Comparison of ENCODE assay signal across 8 cellular contexts in the genomic region with DNA sequence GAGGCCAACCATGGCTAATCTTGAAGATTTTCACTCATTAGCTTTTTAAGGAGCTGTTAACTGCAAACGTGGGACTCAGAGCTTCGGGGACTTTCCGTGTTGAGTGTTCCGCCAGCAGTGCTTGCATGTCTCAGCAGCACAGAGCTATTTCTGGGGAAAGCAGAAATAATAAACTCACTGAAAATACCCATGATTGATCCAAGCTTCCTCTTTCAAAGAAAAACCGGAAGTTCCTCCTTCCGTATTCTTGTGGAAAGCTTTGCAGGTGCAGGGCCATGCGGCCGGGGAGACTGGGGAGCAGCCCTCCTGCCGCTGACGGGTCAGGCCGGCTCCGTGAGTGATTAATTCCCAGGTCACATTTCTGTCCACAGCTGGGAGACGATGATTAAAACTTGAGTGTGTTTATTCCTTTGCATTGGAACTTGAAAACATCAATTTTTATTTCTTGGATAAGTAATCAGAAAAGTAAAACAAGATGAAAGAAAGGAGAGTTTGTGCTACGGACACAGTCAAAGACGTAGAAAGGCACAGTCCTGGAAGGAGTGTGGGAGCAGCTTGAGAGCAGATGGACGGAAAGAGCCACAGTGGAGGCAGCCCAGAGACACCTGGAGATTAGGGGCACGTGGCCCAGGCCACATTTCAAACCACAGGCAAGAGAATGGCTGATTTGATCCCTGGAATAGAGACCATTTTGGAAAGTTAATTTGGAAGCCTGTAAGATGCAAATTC. TPM values are rescaled to one million over a fixed set of nuclear protein-coding genes. Genes with fewer than 3 reads are reported as not detected.
DNase-seq lines count a peak whose midpoint lies in the region; ATAC-seq and TF ChIP-seq lines count a peak whose summit lies in the region.

No MANE protein-coding gene starts in this region.

- peak; percentile 18 to 53 (median 51) for DNase-seq in Peyer's patch
- peak; percentile 81 for DNase-seq in medulla oblongata (ENCODE audit: extremely low spot score)
- no peak for DNase-seq in retina
- no peak for DNase-seq in Caco-2

- TF ChIP-seq POLR2A in Peyer's patch (IDR thresholded peaks at IDR 0.05), result no peak

- H3K27me3 ChIP-seq in Peyer's patch (no peaks in the 10 kb centered on the region), Caco-2 (replicated peaks; ENCODE audit: control insufficient read depth, insufficient read depth, low read length) (no peaks in the 10 kb centered on the region)

- H3K4me3 ChIP-seq in Peyer's patch (no peak overlapping the region), Caco-2 (ENCODE audit: low read depth, low read length) (no peak overlapping the region)

- intact Hi-C loops in Caco-2 (cut with micrococcal nuclease; ENCODE audit: unreplicated experiment), result no loop called here

- no peak overlapping the region for H3K4me3 Mint-ChIP-seq in activated T-helper 17 cell treated with anti-CD3 and anti-CD28 coated beads, Interleukin-2, amount 50 U/mL, for 72 hours
- no peak overlapping the region for H3K4me3 Mint-ChIP-seq in Caco-2 (ENCODE audit: unreplicated experiment)

- no peaks in the 10 kb centered on the region for H3K9me3 ChIP-seq in Peyer's patch
- H3K9me3 ChIP-seq in Caco-2, result no peaks in the 10 kb centered on the region

- CTCF ChIA-PET in Caco-2 (lab: Charles Lee), result no interaction called here

- peaks cover 0 to 12% (median 0%) of the 10 kb centered on the region in 4 donors for H3K4me1 ChIP-seq in Peyer's patch
- no peaks in the 10 kb centered on the region for H3K4me1 ChIP-seq in Caco-2

- no peaks in the 10 kb centered on the region for H3K4me1 Mint-ChIP-seq in activated T-helper 17 cell treated with anti-CD3 and anti-CD28 coated beads, Interleukin-2, amount 50 U/mL, for 72 hours
- no peaks in the 10 kb centered on the region for H3K4me1 Mint-ChIP-seq in Caco-2 (ENCODE audit: low read depth, unreplicated experiment)

- H3K9me3 Mint-ChIP-seq in activated T-helper 17 cell treated with anti-CD3 and anti-CD28 coated beads, Interleukin-2, amount 50 U/mL, for 72 hours, result no peaks in the 10 kb centered on the region
- H3K9me3 Mint-ChIP-seq in Caco-2 (ENCODE audit: unreplicated experiment), result no peaks in the 10 kb centered on the region

- no peaks in the 10 kb centered on the region for H3K36me3 ChIP-seq in Peyer's patch
- no peaks in the 10 kb centered on the region for H3K36me3 ChIP-seq in Caco-2 (ENCODE audit: control insufficient read depth, insufficient read depth, low read length)

- POLR2A ChIA-PET in Caco-2 (lab: Charles Lee), result no interaction called here

- ATAC-seq in GM18873 (IDR thresholded peaks at IDR 0.05; ENCODE audit: low FRiP score, unreplicated experiment), result peak; percentile 82
- ATAC-seq in HG02759 (IDR thresholded peaks at IDR 0.05; ENCODE audit: unreplicated experiment), result peak; percentile 92
- no peak for ATAC-seq in SK-N-SH treated with all-trans-retinoic acid at 6 μM for 48 hours
- no peak for ATAC-seq in activated T-helper 17 cell treated with anti-CD3 and anti-CD28 coated beads, Interleukin-2, amount 50 U/mL, for 72 hours (replicated peaks)

- no peak for TF ChIP-seq CTCF in Peyer's patch (IDR thresholded peaks at IDR 0.05)
- no peak for TF ChIP-seq CTCF in Caco-2 (IDR thresholded peaks at IDR 0.05; ENCODE audit: insufficient read depth in 1 of 2, low read depth in 1 of 2, low read length in 1 of 2, severe bottlenecking in 1 of 2, unreplicated experiment in 1 of 2)

- H3K27ac ChIP-seq in Peyer's patch, result peak overlapping the region in 1 of 4 donors; percentile 13

- H3K27me3 Mint-ChIP-seq in activated T-helper 17 cell treated with anti-CD3 and anti-CD28 coated beads, Interleukin-2, amount 50 U/mL, for 72 hours, result peaks cover 13% of the 10 kb centered on the region
- H3K27me3 Mint-ChIP-seq in Caco-2 (ENCODE audit: insufficient read depth, unreplicated experiment), result no peaks in the 10 kb centered on the region

- BruUV-seq in Caco-2 (replicated peaks; lab: Mats Ljungman, UMichigan), result no TSS peak

- no peak overlapping the region for H3K27ac Mint-ChIP-seq in activated T-helper 17 cell treated with anti-CD3 and anti-CD28 coated beads, Interleukin-2, amount 50 U/mL, for 72 hours
- H3K27ac Mint-ChIP-seq in Caco-2 (ENCODE audit: unreplicated experiment), result no peak overlapping the region

- H3K36me3 Mint-ChIP-seq in activated T-helper 17 cell treated with anti-CD3 and anti-CD28 coated beads, Interleukin-2, amount 50 U/mL, for 72 hours (ENCODE audit: low read depth), result no peaks in the 10 kb centered on the region
- H3K36me3 Mint-ChIP-seq in Caco-2 (ENCODE audit: insufficient read depth, unreplicated experiment), result no peaks in the 10 kb centered on the region

TF ChIP-seq in SK-N-SH treated with all-trans-retinoic acid at 6 μM for 48 hours, 23 proteins besides CTCF, POLR2A, EP300 and RAD21:
- no peak for TF ChIP-seq PPARA (CRISPR knock-in tag; IDR thresholded peaks at IDR 0.05; ENCODE audit: borderline replicate concordance)

RNA-seq across cellular contexts. Expression of a gene that starts 54.2 kb away (rescaled TPM):
- total RNA-seq in Peyer's patch (10 to 100 TPM; 20.7 to 36.2 (median 25.8) TPM), Caco-2 (2022) (14.7 and 16.1 TPM in 2 replicates)
- total RNA-seq in activated T-helper 17 cell treated with anti-CD3 and anti-CD28 coated beads, Interleukin-2, amount 50 U/mL, for 72 hours, result 10 to 100 TPM; 38.8 to 48.5 TPM

Comparison
In these comparisons a context has a peak if more than half of its experiments do, and no peak if none do; other contexts are left out.
1. ATAC-seq: peak in GM18873 (single experiment) and HG02759 (single experiment); none in SK-N-SH treated with all-trans-retinoic acid at 6 μM for 48 hours (single experiment) and activated T-helper 17 cell treated with anti-CD3 and anti-CD28 coated beads, Interleukin-2, amount 50 U/mL, for 72 hours (single experiment).
2. DNase-seq: peak in Peyer's patch (3 of 3) and medulla oblongata (single experiment); none in retina (single experiment) and Caco-2 (0 of 2).